Comparison of ENCODE assay signal across 9 cellular contexts in the genomic region with DNA sequence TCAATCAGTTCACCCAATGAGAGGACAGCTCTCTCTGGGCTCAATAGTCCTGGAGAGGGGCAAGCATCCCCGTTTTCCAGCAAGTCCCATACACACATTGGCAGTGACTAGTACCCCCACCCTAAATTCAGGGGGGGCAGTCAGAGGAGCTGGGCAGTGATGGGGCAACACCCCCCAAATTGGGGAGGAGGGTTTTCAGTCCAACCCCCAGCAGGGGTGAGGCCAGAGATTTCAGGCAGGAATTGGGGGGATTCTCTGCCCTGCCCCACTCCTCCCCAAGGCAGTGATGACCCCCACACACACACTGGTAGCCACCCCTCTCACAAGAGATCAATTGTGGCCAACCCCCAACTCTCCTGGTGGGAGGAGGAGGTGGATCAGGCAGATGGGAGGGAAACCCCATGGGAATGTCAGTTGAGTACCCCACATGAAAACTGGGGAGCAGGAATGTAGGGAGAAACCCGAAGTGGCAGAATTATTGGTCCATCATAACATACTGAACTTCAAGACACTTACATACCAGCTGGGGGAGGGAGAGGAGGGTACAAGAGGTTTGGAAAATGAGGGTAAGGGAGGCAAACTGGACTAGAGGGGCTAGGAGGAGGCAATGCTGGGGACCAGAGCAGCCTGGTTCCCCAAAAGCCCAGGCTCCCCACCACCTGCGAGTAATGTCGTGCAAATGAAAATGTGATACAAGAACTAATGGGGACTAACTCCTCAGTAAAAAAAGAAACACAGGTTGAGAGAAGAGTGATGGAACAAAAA. TPM values are rescaled to one million over a fixed set of nuclear protein-coding genes. Genes with fewer than 3 reads are reported as not detected.
DNase-seq lines count a peak whose midpoint lies in the region; ATAC-seq and TF ChIP-seq lines count a peak whose summit lies in the region.
"Had no signal": no experiment of that assay in that cellular context is flagged by ENCODE, and none has a peak within 500 bp of the region (broad histone marks: within the 10 kb centered on the region; RNA-seq: fewer than 3 reads in every experiment).

No MANE protein-coding gene starts in this region.

- H3K4me3 Mint-ChIP-seq in CD8-positive, alpha-beta memory T cell: peak overlapping the region in 6 of 7 donors; percentile 59 to 85 (median 68)
- H3K4me3 Mint-ChIP-seq in T-helper 17 cell: peak overlapping the region; percentile 2

- peaks cover 5 to 47% (median 13%) of the 10 kb centered on the region in 3 donors for H3K36me3 Mint-ChIP-seq in CD8-positive, alpha-beta memory T cell
- peaks cover 8% of the 10 kb centered on the region for H3K36me3 Mint-ChIP-seq in T-helper 17 cell (ENCODE audit: low read depth)

- H3K36me3 ChIP-seq in CD8-positive, alpha-beta memory T cell (ENCODE audit: insufficient read depth, low read length): peaks cover 30% of the 10 kb centered on the region
- peaks cover 9 to 27% (median 23%) of the 10 kb centered on the region in 4 donors for H3K36me3 ChIP-seq in esophagus muscularis mucosa
- H3K36me3 ChIP-seq in sigmoid colon: peaks cover 0 to 21% (median 14%) of the 10 kb centered on the region in 4 donors

- H3K27ac ChIP-seq in CD8-positive, alpha-beta memory T cell (ENCODE audit: low read depth, low read length): peak overlapping the region; percentile 11
- H3K27ac ChIP-seq in esophagus muscularis mucosa (replicated peaks in 1 of 4) (peak overlapping the region; percentile 100), sigmoid colon (peak overlapping the region; percentile 98 to 100 (median 99))

- peaks cover 0 to 6% of the 10 kb centered on the region in 2 donors for H3K27me3 Mint-ChIP-seq in CD8-positive, alpha-beta memory T cell
- H3K27me3 Mint-ChIP-seq in T-helper 17 cell: no peaks in the 10 kb centered on the region

- POLR2A ChIA-PET in CD8-positive, alpha-beta memory T cell (lab: Charles Lee): interaction anchor here (0.5 to 4.3 kb wide), 7 partner anchors 8 to 83 kb away, joined by 3 to 36 read pairs (median 4); partner anchors contain the start of gene PER1

- H3K9me3 Mint-ChIP-seq in CD8-positive, alpha-beta memory T cell: no peaks in the 10 kb centered on the region

- intact Hi-C loops in esophagus muscularis mucosa (cut with DNase I): no loop called here
- intact Hi-C loops in sigmoid colon (cut with DNase I): loop anchor here (1.0 to 5.0 kb wide), 4 partner anchors 21 to 317 kb away; partner anchors contain the start of gene HES7

- ATAC-seq in T-helper 17 cell (no peak), HG03025 (IDR thresholded peaks at IDR 0.05; ENCODE audit: low FRiP score, unreplicated experiment) (no peak), HG03342 (IDR thresholded peaks at IDR 0.05; ENCODE audit: unreplicated experiment) (no peak), GM19467 (IDR thresholded peaks at IDR 0.05; ENCODE audit: unreplicated experiment) (no peak), HG03175 (IDR thresholded peaks at IDR 0.05; ENCODE audit: unreplicated experiment) (no peak)

- H3K4me3 ChIP-seq in CD8-positive, alpha-beta memory T cell (ENCODE audit: low read length): no peak overlapping the region
- H3K4me3 ChIP-seq in esophagus muscularis mucosa (no peak overlapping the region), sigmoid colon (no peak overlapping the region)
- H3K4me3 ChIP-seq: hepatocyte had no signal

- peak overlapping the region; percentile 31 to 98 (median 94) for H3K27ac Mint-ChIP-seq in CD8-positive, alpha-beta memory T cell
- no peak overlapping the region for H3K27ac Mint-ChIP-seq in T-helper 17 cell

- TF ChIP-seq CTCF in esophagus muscularis mucosa (IDR thresholded peaks at IDR 0.05): no peak
- TF ChIP-seq CTCF in sigmoid colon (IDR thresholded peaks at IDR 0.05): no peak

- peaks cover 47 to 65% (median 49%) of the 10 kb centered on the region in 3 donors for H3K4me1 Mint-ChIP-seq in CD8-positive, alpha-beta memory T cell
- peaks cover 50% of the 10 kb centered on the region for H3K4me1 Mint-ChIP-seq in T-helper 17 cell

- H3K4me1 ChIP-seq in CD8-positive, alpha-beta memory T cell (ENCODE audit: insufficient read depth, low read length): peaks cover 72% of the 10 kb centered on the region
- H3K4me1 ChIP-seq in esophagus muscularis mucosa: peaks cover 49 to 72% (median 71%) of the 10 kb centered on the region in 4 donors
- peaks cover 0 to 65% (median 59%) of the 10 kb centered on the region in 4 donors for H3K4me1 ChIP-seq in sigmoid colon

- 71% methylated on average over 4 of the region's 4 CpGs for WGBS in esophagus muscularis mucosa
- 67 to 84% methylated on average over 4 of the region's 4 CpGs for WGBS in sigmoid colon, 2 donors

- no peaks in the 10 kb centered on the region for H3K27me3 ChIP-seq in CD8-positive, alpha-beta memory T cell (ENCODE audit: insufficient read depth, low read length, poor library complexity, severe bottlenecking)
- H3K27me3 ChIP-seq in esophagus muscularis mucosa (no peaks in the 10 kb centered on the region), sigmoid colon (no peaks in the 10 kb centered on the region)
- H3K27me3 ChIP-seq: hepatocyte had no signal

- DNase-seq in CD8-positive, alpha-beta memory T cell: peak in 1 of 5 donors; percentile 47
- DNase-seq in T-helper 17 cell (no peak), esophagus muscularis mucosa (ENCODE audit: extremely low spot score) (no peak), sigmoid colon (peak; percentile 64)

- no peaks in the 10 kb centered on the region for H3K9me3 ChIP-seq in CD8-positive, alpha-beta memory T cell (ENCODE audit: low read length)
- H3K9me3 ChIP-seq in T-helper 17 cell (ENCODE audit: control insufficient read depth, low read length, poor library complexity, severe bottlenecking) (no peaks in the 10 kb centered on the region), esophagus muscularis mucosa (no peaks in the 10 kb centered on the region), sigmoid colon (no peaks in the 10 kb centered on the region)

- CTCF ChIA-PET in CD8-positive, alpha-beta memory T cell (lab: Charles Lee): interaction anchor here (1.0 to 6.2 kb wide), 12 partner anchors 8 to 63 kb away, joined by 3 to 52 read pairs (median 6); partner anchors contain the start of genes HES7 and TMEM107

- TF ChIP-seq POLR2A in esophagus muscularis mucosa (IDR thresholded peaks at IDR 0.05; ENCODE audit: low read depth) (no peak), sigmoid colon (IDR thresholded peaks at IDR 0.05) (no peak)

- TF ChIP-seq EP300 in esophagus muscularis mucosa (IDR thresholded peaks at IDR 0.05): no peak
- no peak for TF ChIP-seq EP300 in sigmoid colon (IDR thresholded peaks at IDR 0.05)

RNA-seq across cellular contexts. Expression of gene VAMP2, which starts 3.1 kb away (rescaled TPM):
- 10 to 100 TPM; 38.3 to 41.0 TPM for total RNA-seq in CD8-positive, alpha-beta memory T cell
- 98.3 TPM for polyA plus RNA-seq in CD8-positive, alpha-beta memory T cell
- 100 to 1,000 TPM; 209 to 252 TPM for total RNA-seq in T-helper 17 cell
- 10 to 100 TPM; 23.7 to 36.4 (median 33.0) TPM for total RNA-seq in esophagus muscularis mucosa
- total RNA-seq in sigmoid colon: 10 to 100 TPM; 20.4 to 29.6 (median 27.3) TPM
- 10 to 100 TPM; 37.7 to 57.1 (median 54.9) TPM for polyA plus RNA-seq in sigmoid colon

RNA-seq across cellular contexts. Expression of gene PER1, which starts 7.4 kb away (rescaled TPM):
- total RNA-seq in CD8-positive, alpha-beta memory T cell: 10 to 100 TPM; 26.5 to 35.8 TPM
- 12.1 TPM for polyA plus RNA-seq in CD8-positive, alpha-beta memory T cell
- total RNA-seq in T-helper 17 cell: 1,000 to 10,000 TPM; 1,926 to 2,038 TPM
- 100 to 1,000 TPM; 127 to 263 (median 168) TPM for total RNA-seq in esophagus muscularis mucosa
- 100 to 1,000 TPM in 2 of 4 donors, 10 to 100 TPM in 2; 60.3 to 153 (median 84.5) TPM for total RNA-seq in sigmoid colon
- polyA plus RNA-seq in sigmoid colon: 10 to 100 TPM; 30.5 to 67.7 (median 34.2) TPM

RNA-seq across cellular contexts. Expression of gene TMEM107, which starts 16.5 kb away (rescaled TPM):
- 10 to 100 TPM; 21.3 to 22.4 TPM for total RNA-seq in CD8-positive, alpha-beta memory T cell
- polyA plus RNA-seq in CD8-positive, alpha-beta memory T cell: 50.7 TPM
- total RNA-seq in T-helper 17 cell (10 to 100 TPM; 33.0 to 33.9 TPM), esophagus muscularis mucosa (10 to 100 TPM; 10.4 to 17.8 (median 13.6) TPM), sigmoid colon (10 to 100 TPM in 3 of 4 donors, 1 to 10 TPM in 1; 8.3 to 61.7 (median 20.6) TPM)
- polyA plus RNA-seq in sigmoid colon: 10 to 100 TPM in 1 of 3 donors, 1 to 10 TPM in 2; 4.6 to 20.8 (median 7.2) TPM

RNA-seq across cellular contexts. Expression of gene BORCS6, which starts 30.3 kb away (rescaled TPM):
- total RNA-seq in CD8-positive, alpha-beta memory T cell: 1 to 10 TPM; 8.1 to 8.8 TPM
- polyA plus RNA-seq in CD8-positive, alpha-beta memory T cell: 30.0 TPM
- total RNA-seq in T-helper 17 cell: 1 to 10 TPM; 8.3 to 8.7 TPM
- 10 to 100 TPM in 3 of 4 donors, 1 to 10 TPM in 1; 8.6 to 22.4 (median 13.9) TPM for total RNA-seq in esophagus muscularis mucosa
- total RNA-seq in sigmoid colon: 10 to 100 TPM in 3 of 4 donors, 1 to 10 TPM in 1; 7.7 to 17.7 (median 15.8) TPM
- polyA plus RNA-seq in sigmoid colon: 10 to 100 TPM in 2 of 3 donors, 1 to 10 TPM in 1; 9.2 to 14.6 (median 10.8) TPM

RNA-seq across cellular contexts. Expression of gene HES7, which starts 35.7 kb away (rescaled TPM):
- total RNA-seq in CD8-positive, alpha-beta memory T cell: 1 to 10 TPM; 1.6 to 1.8 TPM
- polyA plus RNA-seq in CD8-positive, alpha-beta memory T cell: not detected
- total RNA-seq in T-helper 17 cell (not detected), esophagus muscularis mucosa (1 to 10 TPM in 1 of 4 donors, not detected in 3; 1.4 TPM), sigmoid colon (not detected)
- polyA plus RNA-seq in sigmoid colon: under 1 TPM in 1 of 3 donors, not detected in 2; 0.16 TPM
- total RNA-seq: hepatocyte had no signal
- polyA plus RNA-seq: hepatocyte had no signal

Comparison
In these comparisons a context has a peak if more than half of its experiments do, and no peak if none do; other contexts are left out.
1. H3K27ac ChIP-seq: peak in every context shown above with its lines; median percentile 100 in esophagus muscularis mucosa; 99 in sigmoid colon; 11 in CD8-positive, alpha-beta memory T cell.
2. RNA of gene VAMP2, which starts 3.1 kb away (total RNA-seq): 209 to 252 TPM in T-helper 17 cell; 38.3 to 41.0 TPM in CD8-positive, alpha-beta memory T cell, 23.7 to 36.4 TPM in esophagus muscularis mucosa and 20.4 to 29.6 TPM in sigmoid colon; every median in the first group is over 4 times any median in the second.
3. RNA of gene PER1, which starts 7.4 kb away (total RNA-seq): 1,926 to 2,038 TPM in T-helper 17 cell; 127 to 263 TPM in esophagus muscularis mucosa, 60.3 to 153 TPM in sigmoid colon and 26.5 to 35.8 TPM in CD8-positive, alpha-beta memory T cell; every median in the first group is over 4 times any median in the second.